8 cellular contexts compared by ENCODE assay signal in genomic region chr1:202192770-202193613, GRCh38. TPM values are rescaled to one million over a fixed set of nuclear protein-coding genes. Genes with fewer than 3 reads are reported as not detected.
DNase-seq lines count a peak whose midpoint lies in the region; ATAC-seq, FAIRE-seq and TF ChIP-seq lines count a peak whose summit lies in the region.

No MANE protein-coding gene starts in this region.

- H3K9me3 Mint-ChIP-seq in naive B cell, result no peaks in the 10 kb centered on the region

- peaks cover 28 to 66% (median 49%) of the 10 kb centered on the region in 3 donors for H3K27me3 Mint-ChIP-seq in naive B cell

- peak; percentile 54 to 65 for ATAC-seq in naive B cell (ENCODE audit: low read depth in 2 of 2)
- ATAC-seq in stimulated activated naive CD8-positive, alpha-beta T cell treated with anti-CD3 and anti-CD28 coated beads, Interleukin-15, Interleukin-2, amounts not matched to agents 100 U/mL and 50 U/mL, for 24 hours, result peak; percentile 48
- no peak for ATAC-seq in GM21529 (IDR thresholded peaks at IDR 0.05; ENCODE audit: unreplicated experiment)

- H3K4me1 Mint-ChIP-seq in naive B cell, result peaks cover 13 to 20% (median 15%) of the 10 kb centered on the region in 3 donors

- no peak overlapping the region for H3K27ac Mint-ChIP-seq in naive B cell

- peak; percentile 64 for FAIRE-seq in GM12892 (lab: Jason Lieb, UNC)

- no peak for TF ChIP-seq POLR2A in GM12892 (IDR thresholded peaks at IDR 0.05; ENCODE audit: low read depth, low read length)

- H3K4me3 Mint-ChIP-seq in naive B cell, result peak overlapping the region in 6 of 8 donors; percentile 54 to 90 (median 67)

- DNase-seq in AG08395 (ENCODE audit: low spot score), result peak; percentile 59
- peak; percentile 71 for DNase-seq in GM12892 (ENCODE audit: insufficient read length)
- peak; percentile 59 for DNase-seq in NCI-H345 treated with DMSO at 0.1 percent for 48 hours (lab: John Stamatoyannopoulos, UW; ENCODE audit: unreplicated experiment)
- DNase-seq in activated CD8-positive, alpha-beta memory T cell treated with anti-CD3 and anti-CD28 coated beads for 48 hours (ENCODE audit: low read depth in 2 of 3, low spot score in 2 of 3), result peak in 2 of 3 experiments; percentile 15 to 40
- DNase-seq in epidermal melanocyte (ENCODE audit: insufficient read length, low spot score), result peak; percentile 43
- peak; percentile 56 for DNase-seq in naive B cell
- DNase-seq in stimulated activated naive CD8-positive, alpha-beta T cell treated with anti-CD3 and anti-CD28 coated beads, Interleukin-15, Interleukin-2, amounts not matched to agents 100 U/mL and 50 U/mL, for 24 hours, result peak; percentile 75

- no peaks in the 10 kb centered on the region for H3K36me3 Mint-ChIP-seq in naive B cell

RNA-seq across cellular contexts. Expression of gene LGR6, which starts 0.6 kb away (rescaled TPM):
- not detected for polyA plus RNA-seq in GM12892 (2012; ENCODE audit: missing spikeins)
- polyA plus RNA-seq in naive B cell (ENCODE audit: low read depth in 6 of 6), result under 1 TPM in 1 of 6 donors, not detected in 5; 0.22 TPM

RNA-seq across cellular contexts. Expression of gene PTPN7, which starts 32.6 kb away (rescaled TPM):
- polyA plus RNA-seq in GM12892 (2012; ENCODE audit: missing spikeins), result 36.3 TPM
- 10 to 100 TPM; 19.0 to 41.5 (median 22.9) TPM for polyA plus RNA-seq in naive B cell (ENCODE audit: low read depth in 6 of 6)

RNA-seq across cellular contexts. Expression of gene ARL8A, which starts 48.5 kb away (rescaled TPM):
- 12.4 TPM for polyA plus RNA-seq in GM12892 (2012; ENCODE audit: missing spikeins)
- 10 to 100 TPM in 5 of 6 donors, 1 to 10 TPM in 1; 7.3 to 18.0 (median 11.7) TPM for polyA plus RNA-seq in naive B cell (ENCODE audit: low read depth in 6 of 6)
